In genomic region chr7:106006906-106007305, GRCh38 we compare ENCODE assay signal across 8 cellular contexts.
"Had no signal": no experiment of that assay in that cellular context is flagged by ENCODE, and none has a peak within 500 bp of the region (broad histone marks: within the 10 kb centered on the region; RNA-seq: fewer than 3 reads in every experiment).

No MANE protein-coding gene starts in this region.

- ATAC-seq: HepG2 had no signal

- H3K4me2 ChIP-seq: KMS-11 had no signal

- H3K27ac ChIP-seq: HL-60, KMS-11 had no signal

- H3K9ac ChIP-seq: KMS-11 had no signal

- DNase-seq: IMR-90, KBM-7, KG1 had no signal

- FAIRE-seq: HepG2, HTR-8/SVneo had no signal

- H3K4me3 Mint-ChIP-seq: IgD-negative memory B cell had no signal
